Comparison of ENCODE assay signal across 19 cellular contexts in genomic region chr17:76901542-76902197, GRCh38.
"Had no signal": no experiment of that assay in that cellular context is flagged by ENCODE, and none has a peak within 500 bp of the region (broad histone marks: within the 10 kb centered on the region; RNA-seq: fewer than 3 reads in every experiment).

No MANE protein-coding gene starts in this region.

- H3K27me3 ChIP-seq: adrenal gland, colonic mucosa, ovary had no signal

- H3K36me3 ChIP-seq: adrenal gland, colonic mucosa, esophagus squamous epithelium, ovary, stomach, thoracic aorta had no signal

- H3K4me3 Mint-ChIP-seq: activated CD8-positive, alpha-beta T cell treated with anti-CD3 and anti-CD28 coated beads, Interleukin-2, amount 10 ng/mL, durations not matched to agents 7 days and 5 days; activated naive CD4-positive, alpha-beta T cell treated with anti-CD3 and anti-CD28 coated beads, Interleukin-2, amount 50 U/mL, for 24 hours; neural crest cell; T-cell had no signal

- H3K36me3 Mint-ChIP-seq: activated naive CD4-positive, alpha-beta T cell treated with anti-CD3 and anti-CD28 coated beads, Interleukin-2, amount 50 U/mL, for 24 hours; T-cell had no signal

- H3K4me1 ChIP-seq: adrenal gland, colonic mucosa, stomach had no signal

- DNase-seq: activated CD4-positive, alpha-beta T cell treated with anti-CD3 and anti-CD28 coated beads for 48 hours; activated CD8-positive, alpha-beta memory T cell treated with anti-CD3 and anti-CD28 coated beads, Interleukin-2, amount 50 U/mL, for 4 hours; activated CD8-positive, alpha-beta T cell treated with anti-CD3 and anti-CD28 coated beads, Interleukin-2, amount 10 ng/mL, durations not matched to agents 7 days and 5 days; activated effector memory CD4-positive, alpha-beta T cell treated with anti-CD3 and anti-CD28 coated beads, Interleukin-2, amount 50 U/mL, for 16 hours; activated T-cell treated with anti-CD3 and anti-CD28 coated beads, Interleukin-2, amount 50 U/mL, for 48 hours; caudate nucleus; colonic mucosa; esophagus squamous epithelium; glutamatergic neuron; midbrain; ovary; stimulated activated CD4-positive, alpha-beta T cell treated with anti-CD3 and anti-CD28 coated beads, Interleukin-12 subunit alpha, Interleukin-12 subunit beta, amount 100 ng/mL, for 4 hours; stimulated activated CD4-positive, alpha-beta T cell treated with anti-CD3 and anti-CD28 coated beads, Interleukin-2, amount 100 ng/mL, for 24 hours; stomach; T-cell had no signal

- H3K27me3 Mint-ChIP-seq: activated naive CD4-positive, alpha-beta T cell treated with anti-CD3 and anti-CD28 coated beads, Interleukin-2, amount 50 U/mL, for 24 hours; T-cell had no signal

- H3K9me3 Mint-ChIP-seq: activated naive CD4-positive, alpha-beta T cell treated with anti-CD3 and anti-CD28 coated beads, Interleukin-2, amount 50 U/mL, for 24 hours; neural crest cell; T-cell had no signal

- ATAC-seq: activated CD8-positive, alpha-beta T cell treated with anti-CD3 and anti-CD28 coated beads, Interleukin-2, amount 10 ng/mL, durations not matched to agents 7 days and 5 days; T-cell had no signal

- H3K9me3 ChIP-seq: adrenal gland, colonic mucosa, esophagus squamous epithelium, ovary, stomach, thoracic aorta had no signal

- H3K27ac ChIP-seq: adrenal gland, colonic mucosa, esophagus squamous epithelium, ovary, stomach, thoracic aorta had no signal

- H3K4me1 Mint-ChIP-seq: activated naive CD4-positive, alpha-beta T cell treated with anti-CD3 and anti-CD28 coated beads, Interleukin-2, amount 50 U/mL, for 24 hours; neural crest cell; T-cell had no signal

- H3K27ac Mint-ChIP-seq: activated CD8-positive, alpha-beta T cell treated with anti-CD3 and anti-CD28 coated beads, Interleukin-2, amount 10 ng/mL, durations not matched to agents 7 days and 5 days; activated naive CD4-positive, alpha-beta T cell treated with anti-CD3 and anti-CD28 coated beads, Interleukin-2, amount 50 U/mL, for 24 hours; T-cell had no signal

- H3K4me3 ChIP-seq: adrenal gland, colonic mucosa, esophagus squamous epithelium, ovary, stomach, thoracic aorta had no signal
